In genomic region chr6:92779758-92780157, GRCh38 we compare ENCODE assay signal across 13 cellular contexts.
A peak's percentile ranks its signal among the peaks of the same experiment; 100 is the strongest.
DNase-seq lines count a peak whose midpoint lies in the region; ATAC-seq and TF ChIP-seq lines count a peak whose summit lies in the region.
"Had no signal": no experiment of that assay in that cellular context is flagged by ENCODE, and none has a peak within 500 bp of the region (broad histone marks: within the 10 kb centered on the region; RNA-seq: fewer than 3 reads in every experiment).

No MANE protein-coding gene starts in this region.

- H3K4me3 ChIP-seq in astrocyte of the cerebellum (ENCODE audit: low read depth, low read length) = no peak overlapping the region
- H3K4me3 ChIP-seq: tibial nerve had no signal

- in situ Hi-C loops in astrocyte of the cerebellum (cut with HindIII; ENCODE audit: low sequenced_read_pairs) = no loop called here

- DNase-seq in DMS153 treated with DMSO at 0.1 percent for 48 hours (lab: John Stamatoyannopoulos, UW; ENCODE audit: unreplicated experiment) (peak; percentile 75), NCI-H1436 (lab: John Stamatoyannopoulos, UW) (peak; percentile 33), astrocyte of the cerebellum (ENCODE audit: low read depth) (peak; percentile 46), left kidney (ENCODE audit: low read depth, low spot score) (peak; percentile 60), KG1 (lab: John Stamatoyannopoulos, UW) (no peak)
- DNase-seq in activated CD8-positive, alpha-beta T cell treated with anti-CD3 and anti-CD28 coated beads, Interleukin-2, amount 10 ng/mL, durations not matched to agents 7 days and 5 days = no peak
- DNase-seq: activated T-cell treated with anti-CD3 and anti-CD28 coated beads, Interleukin-2, amount 50 U/mL, for 72 hours; DND-41; endodermal cell; MM.1S had no signal

- H3K36me3 Mint-ChIP-seq in activated CD8-positive, alpha-beta T cell treated with anti-CD3 and anti-CD28 coated beads, Interleukin-2, amount 10 ng/mL, durations not matched to agents 7 days and 5 days (ENCODE audit: low read depth) = no peaks in the 10 kb centered on the region

- H3K27ac Mint-ChIP-seq in activated CD8-positive, alpha-beta T cell treated with anti-CD3 and anti-CD28 coated beads, Interleukin-2, amount 10 ng/mL, durations not matched to agents 7 days and 5 days = no peak overlapping the region
- H3K27ac Mint-ChIP-seq: activated T-cell treated with anti-CD3 and anti-CD28 coated beads, Interleukin-2, amount 50 U/mL, for 72 hours; endodermal cell had no signal

- CTCF ChIA-PET in activated CD8-positive, alpha-beta T cell treated with anti-CD3 and anti-CD28 coated beads, Interleukin-2, amount 10 ng/mL, durations not matched to agents 7 days and 5 days (lab: Charles Lee) = no interaction called here

- no peaks in the 10 kb centered on the region for H3K9me3 Mint-ChIP-seq in activated CD8-positive, alpha-beta T cell treated with anti-CD3 and anti-CD28 coated beads, Interleukin-2, amount 10 ng/mL, durations not matched to agents 7 days and 5 days (ENCODE audit: insufficient read depth)
- H3K9me3 Mint-ChIP-seq: endodermal cell had no signal

- no peaks in the 10 kb centered on the region for H3K4me1 Mint-ChIP-seq in activated CD8-positive, alpha-beta T cell treated with anti-CD3 and anti-CD28 coated beads, Interleukin-2, amount 10 ng/mL, durations not matched to agents 7 days and 5 days (ENCODE audit: low read depth)
- H3K4me1 Mint-ChIP-seq: endodermal cell had no signal

- no peak overlapping the region for H3K4me3 Mint-ChIP-seq in activated CD8-positive, alpha-beta T cell treated with anti-CD3 and anti-CD28 coated beads, Interleukin-2, amount 10 ng/mL, durations not matched to agents 7 days and 5 days
- H3K4me3 Mint-ChIP-seq: activated T-cell treated with anti-CD3 and anti-CD28 coated beads, Interleukin-2, amount 50 U/mL, for 72 hours; endodermal cell had no signal

- no peak for TF ChIP-seq CTCF in astrocyte of the cerebellum (IDR thresholded peaks at IDR 0.05; ENCODE audit: low read depth, low read length, missing control alignments)

- POLR2A ChIA-PET in activated CD8-positive, alpha-beta T cell treated with anti-CD3 and anti-CD28 coated beads, Interleukin-2, amount 10 ng/mL, durations not matched to agents 7 days and 5 days (lab: Charles Lee) = no interaction called here

- H3K27me3 Mint-ChIP-seq in activated CD8-positive, alpha-beta T cell treated with anti-CD3 and anti-CD28 coated beads, Interleukin-2, amount 10 ng/mL, durations not matched to agents 7 days and 5 days (ENCODE audit: low read depth) = no peaks in the 10 kb centered on the region

- no peak for ATAC-seq in activated CD8-positive, alpha-beta T cell treated with anti-CD3 and anti-CD28 coated beads, Interleukin-2, amount 10 ng/mL, durations not matched to agents 7 days and 5 days
- no peak for ATAC-seq in GM18873 (IDR thresholded peaks at IDR 0.05; ENCODE audit: low FRiP score, unreplicated experiment)
- ATAC-seq in HG03565 (IDR thresholded peaks at IDR 0.05; ENCODE audit: unreplicated experiment) = no peak
- ATAC-seq: activated T-cell treated with anti-CD3 and anti-CD28 coated beads, Interleukin-2, amount 50 U/mL, for 72 hours had no signal

Comparison
In these comparisons a context has a peak if more than half of its experiments do, and no peak if none do; other contexts are left out.
1. DNase-seq: peak in DMS153 treated with DMSO at 0.1 percent for 48 hours (single experiment), NCI-H1436 (single experiment), astrocyte of the cerebellum (single experiment) and left kidney (single experiment); none in KG1 (single experiment) and activated CD8-positive, alpha-beta T cell treated with anti-CD3 and anti-CD28 coated beads, Interleukin-2, amount 10 ng/mL, durations not matched to agents 7 days and 5 days (single experiment).